ENCODE assay signal across 8 cellular contexts in genomic region chr19:16585808-16586476, GRCh38. TPM values are rescaled to one million over a fixed set of nuclear protein-coding genes. Genes with fewer than 3 reads are reported as not detected.
DNase-seq lines count a peak whose midpoint lies in the region; ATAC-seq and TF ChIP-seq lines count a peak whose summit lies in the region.

No MANE protein-coding gene starts in this region.

- no peak for TF ChIP-seq POLR2A in lower leg skin (IDR thresholded peaks at IDR 0.05)

- intact Hi-C loops in lower leg skin (cut with DNase I; ENCODE audit: low total_unique reads): no loop called here

- H3K36me3 Mint-ChIP-seq in activated T-helper 17 cell treated with anti-CD3 and anti-CD28 coated beads, Interleukin-2, amount 50 U/mL, for 72 hours (ENCODE audit: low read depth): peaks cover 22% of the 10 kb centered on the region

- H3K4me3 ChIP-seq in lower leg skin (ENCODE audit: low read depth, poor library complexity, severe bottlenecking): no peak overlapping the region

- no peaks in the 10 kb centered on the region for H3K27me3 Mint-ChIP-seq in activated T-helper 17 cell treated with anti-CD3 and anti-CD28 coated beads, Interleukin-2, amount 50 U/mL, for 72 hours

- peaks cover 26% of the 10 kb centered on the region for H3K4me1 Mint-ChIP-seq in activated T-helper 17 cell treated with anti-CD3 and anti-CD28 coated beads, Interleukin-2, amount 50 U/mL, for 72 hours

- H3K4me3 Mint-ChIP-seq in activated T-helper 17 cell treated with anti-CD3 and anti-CD28 coated beads, Interleukin-2, amount 50 U/mL, for 72 hours: peak overlapping the region; percentile 89

- 71% methylated on average over 11 of the region's 11 CpGs for WGBS in lower leg skin, 2 donors

- ATAC-seq in HG03460 (IDR thresholded peaks at IDR 0.05; ENCODE audit: unreplicated experiment): peak; percentile 31
- peak; percentile 53 for ATAC-seq in activated T-helper 17 cell treated with anti-CD3 and anti-CD28 coated beads, Interleukin-2, amount 50 U/mL, for 72 hours (replicated peaks)

- peak overlapping the region; percentile 91 for H3K27ac Mint-ChIP-seq in activated T-helper 17 cell treated with anti-CD3 and anti-CD28 coated beads, Interleukin-2, amount 50 U/mL, for 72 hours

- H3K9me3 Mint-ChIP-seq in activated T-helper 17 cell treated with anti-CD3 and anti-CD28 coated beads, Interleukin-2, amount 50 U/mL, for 72 hours: no peaks in the 10 kb centered on the region

- no peak for TF ChIP-seq CTCF in lower leg skin (IDR thresholded peaks at IDR 0.05)

- peak; percentile 43 for DNase-seq in stimulated activated naive CD4-positive, alpha-beta T cell treated with Interleukin-2 at 50 U/mL for 16 hours (lab: John Stamatoyannopoulos, UW)
- DNase-seq in stimulated activated naive CD4-positive, alpha-beta T cell (lab: John Stamatoyannopoulos, UW): no peak
- DNase-seq in myocyte (ENCODE audit: low read depth) (peak; percentile 49), HPDE6-E6E7 (ENCODE audit: extremely low spot score) (no peak), lower leg skin (ENCODE audit: low spot score in 2 of 2) (no peak), HuH-7.5 (ENCODE audit: low spot score) (no peak)

RNA-seq across cellular contexts. Expression of gene SLC35E1, which starts 13.7 kb away (rescaled TPM):
- total RNA-seq in activated T-helper 17 cell treated with anti-CD3 and anti-CD28 coated beads, Interleukin-2, amount 50 U/mL, for 72 hours: 100 to 1,000 TPM in 1 of 2 donors, 10 to 100 TPM in 1; 71.8 to 117 TPM
- total RNA-seq in myocyte (33.2 and 34.5 TPM in 2 replicates), lower leg skin (10 to 100 TPM; 30.7 to 43.2 (median 39.2) TPM)
- 54.9 TPM for polyA plus RNA-seq in myocyte (2012)

RNA-seq across cellular contexts. Expression of gene MED26, which starts 42.1 kb away (rescaled TPM):
- 10 to 100 TPM; 19.3 to 23.6 TPM for total RNA-seq in activated T-helper 17 cell treated with anti-CD3 and anti-CD28 coated beads, Interleukin-2, amount 50 U/mL, for 72 hours
- total RNA-seq in myocyte (9.2 and 9.5 TPM in 2 replicates), lower leg skin (10 to 100 TPM; 12.0 to 16.6 (median 14.5) TPM)
- polyA plus RNA-seq in myocyte (2012): 6.4 TPM

RNA-seq across cellular contexts. Expression of gene CHERP, which starts 43.7 kb away (rescaled TPM):
- total RNA-seq in activated T-helper 17 cell treated with anti-CD3 and anti-CD28 coated beads, Interleukin-2, amount 50 U/mL, for 72 hours: 10 to 100 TPM; 56.5 to 74.9 TPM
- 6.4 and 6.8 TPM in 2 replicates for total RNA-seq in myocyte
- polyA plus RNA-seq in myocyte (2012): 24.5 TPM
- 10 to 100 TPM in 3 of 4 donors, 1 to 10 TPM in 1; 9.7 to 32.7 (median 12.6) TPM for total RNA-seq in lower leg skin

Comparison
In these comparisons a context has a peak if more than half of its experiments do, and no peak if none do; other contexts are left out.
1. DNase-seq: peak in stimulated activated naive CD4-positive, alpha-beta T cell treated with Interleukin-2 at 50 U/mL for 16 hours (single experiment) and myocyte (single experiment); none in stimulated activated naive CD4-positive, alpha-beta T cell (0 of 6), HPDE6-E6E7 (single experiment), lower leg skin (0 of 2) and HuH-7.5 (single experiment).